ENCODE assay signal across 8 cellular contexts in the genomic region with DNA sequence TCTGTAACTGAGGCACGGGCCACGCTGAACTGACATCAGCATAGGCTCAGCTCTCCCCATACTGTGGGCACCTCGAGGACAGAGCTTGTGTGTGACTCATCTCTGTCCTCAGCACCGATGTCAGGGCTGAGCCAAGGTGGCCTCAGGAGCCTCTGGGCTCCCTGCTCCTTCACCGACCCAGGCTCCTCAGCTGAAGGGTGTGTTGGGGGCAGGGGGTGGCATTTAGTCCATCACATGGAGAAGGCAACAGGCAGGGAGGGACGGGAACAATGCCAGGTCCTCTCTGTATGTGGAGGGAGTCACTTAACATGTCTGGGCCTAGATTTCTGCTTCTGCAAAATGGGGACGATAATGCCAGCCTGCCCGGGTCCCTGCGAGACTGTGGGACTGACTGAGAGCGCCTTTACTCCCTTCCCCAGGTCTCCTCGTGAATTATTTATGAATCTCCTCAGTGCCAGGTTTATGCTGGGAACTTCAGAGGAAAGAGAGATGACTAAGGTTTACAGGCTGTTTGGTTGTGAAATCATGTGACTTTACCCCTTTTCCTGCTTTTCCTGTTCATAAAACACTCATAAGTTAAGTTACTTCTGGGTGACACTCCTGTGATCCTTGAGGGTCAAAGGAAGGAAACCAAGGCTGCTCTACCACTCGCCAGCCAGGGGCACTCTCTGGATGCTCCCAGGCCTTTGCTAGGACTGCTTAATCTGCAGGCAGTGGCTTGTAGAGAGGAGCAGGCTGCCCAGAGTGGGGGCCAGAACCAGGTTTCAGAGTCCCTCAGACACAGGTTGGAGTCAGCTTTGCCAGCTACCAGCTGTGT. TPM values are rescaled to one million over a fixed set of nuclear protein-coding genes. Genes with fewer than 3 reads are reported as not detected.
DNase-seq lines count a peak whose midpoint lies in the region; TF ChIP-seq lines count a peak whose summit lies in the region.

No MANE protein-coding gene starts in this region.

- H3K4me3 ChIP-seq in cardiac fibroblast (replicated peaks in 1 of 2; ENCODE audit: low read depth in 2 of 2, low read length in 2 of 2) (no peak overlapping the region), mucosa of rectum (ENCODE audit: low read length in 2 of 2) (peak overlapping the region; percentile 2 to 20)

- peak; percentile 73 for DNase-seq in AG20443 (ENCODE audit: low spot score)
- peak; percentile 83 to 90 for DNase-seq in cardiac fibroblast (ENCODE audit: low read depth in 2 of 2)
- no peak for DNase-seq in T-helper 2 cell treated with Interferon-gamma antibody and Interleukin-4, amounts not matched to agents 5 μg/mL and 100 μg/mL, for 36 hours (ENCODE audit: low spot score)
- DNase-seq in KBM-7 = no peak
- DNase-seq in osteocyte (ENCODE audit: extremely low spot score, unreplicated experiment) = no peak
- DNase-seq in NCI-H345 (lab: John Stamatoyannopoulos, UW) = no peak

- TF ChIP-seq RAD21 in Ishikawa (IDR thresholded peaks at IDR 0.05; ENCODE audit: low read depth) = no peak

- no peaks in the 10 kb centered on the region for H3K36me3 Mint-ChIP-seq in T-helper 2 cell treated with Interferon-gamma antibody and Interleukin-4, amounts not matched to agents 5 μg/mL and 100 μg/mL, for 36 hours (ENCODE audit: low read depth)
- no peaks in the 10 kb centered on the region for H3K36me3 Mint-ChIP-seq in osteocyte (ENCODE audit: unreplicated experiment)

- peaks cover 14 to 18% of the 10 kb centered on the region in 2 donors for H3K36me3 ChIP-seq in mucosa of rectum (ENCODE audit: control insufficient read depth in 2 of 2, insufficient read depth in 2 of 2, low read length in 2 of 2)

- H3K27ac ChIP-seq in mucosa of rectum (ENCODE audit: low read depth in 2 of 2, low read length in 2 of 2) = peak overlapping the region; percentile 90 to 92

- H3K27me3 ChIP-seq in mucosa of rectum (ENCODE audit: control insufficient read depth in 2 of 2, insufficient read depth in 2 of 2, low read length in 2 of 2) = no peaks in the 10 kb centered on the region

- peaks cover 28 to 30% of the 10 kb centered on the region in 2 donors for H3K4me1 ChIP-seq in mucosa of rectum (ENCODE audit: control insufficient read depth in 2 of 2, insufficient read depth in 2 of 2, low read length in 2 of 2)

- H3K27ac Mint-ChIP-seq in T-helper 2 cell treated with Interferon-gamma antibody and Interleukin-4, amounts not matched to agents 5 μg/mL and 100 μg/mL, for 36 hours = no peak overlapping the region
- H3K27ac Mint-ChIP-seq in osteocyte (ENCODE audit: unreplicated experiment) = no peak overlapping the region

- no peak overlapping the region for H3K4me3 Mint-ChIP-seq in T-helper 2 cell treated with Interferon-gamma antibody and Interleukin-4, amounts not matched to agents 5 μg/mL and 100 μg/mL, for 36 hours
- no peak overlapping the region for H3K4me3 Mint-ChIP-seq in osteocyte (ENCODE audit: unreplicated experiment)

- TF ChIP-seq EP300 in Ishikawa (IDR thresholded peaks at IDR 0.05; ENCODE audit: borderline replicate concordance) = no peak

- H3K27me3 Mint-ChIP-seq in T-helper 2 cell treated with Interferon-gamma antibody and Interleukin-4, amounts not matched to agents 5 μg/mL and 100 μg/mL, for 36 hours (ENCODE audit: low read depth) = no peaks in the 10 kb centered on the region
- H3K27me3 Mint-ChIP-seq in osteocyte (ENCODE audit: unreplicated experiment) = no peaks in the 10 kb centered on the region

- H3K9ac ChIP-seq in mucosa of rectum (ENCODE audit: low read depth in 1 of 2, low read length in 2 of 2) = peak overlapping the region; percentile 38 to 65

- H3K9me3 ChIP-seq in mucosa of rectum (ENCODE audit: control insufficient read depth in 2 of 2, low read length in 2 of 2) = no peaks in the 10 kb centered on the region

- in situ Hi-C loops in KBM-7 (cut with MboI; ENCODE audit: low pct_unique_long_range_greater_than_20kb, low sequenced_read_pairs) = no loop called here

- TF ChIP-seq CTCF in cardiac fibroblast (IDR thresholded peaks at IDR 0.05; ENCODE audit: low read depth, low read length) = no peak
- no peak for TF ChIP-seq CTCF in osteocyte (IDR thresholded peaks at IDR 0.05)

- H3K4me1 Mint-ChIP-seq in T-helper 2 cell treated with Interferon-gamma antibody and Interleukin-4, amounts not matched to agents 5 μg/mL and 100 μg/mL, for 36 hours (ENCODE audit: low read depth) = peaks cover 16% of the 10 kb centered on the region
- H3K4me1 Mint-ChIP-seq in osteocyte (ENCODE audit: unreplicated experiment) = peaks cover 8% of the 10 kb centered on the region

- H3K9me3 Mint-ChIP-seq in T-helper 2 cell treated with Interferon-gamma antibody and Interleukin-4, amounts not matched to agents 5 μg/mL and 100 μg/mL, for 36 hours = no peaks in the 10 kb centered on the region
- H3K9me3 Mint-ChIP-seq in osteocyte (ENCODE audit: unreplicated experiment) = no peaks in the 10 kb centered on the region

TF ChIP-seq in Ishikawa, 13 proteins besides CTCF, POLR2A, EP300 and RAD21:
- TF ChIP-seq YY1 (IDR thresholded peaks at IDR 0.05; ENCODE audit: low read depth) = no peak
- TF ChIP-seq, protein P1, sequence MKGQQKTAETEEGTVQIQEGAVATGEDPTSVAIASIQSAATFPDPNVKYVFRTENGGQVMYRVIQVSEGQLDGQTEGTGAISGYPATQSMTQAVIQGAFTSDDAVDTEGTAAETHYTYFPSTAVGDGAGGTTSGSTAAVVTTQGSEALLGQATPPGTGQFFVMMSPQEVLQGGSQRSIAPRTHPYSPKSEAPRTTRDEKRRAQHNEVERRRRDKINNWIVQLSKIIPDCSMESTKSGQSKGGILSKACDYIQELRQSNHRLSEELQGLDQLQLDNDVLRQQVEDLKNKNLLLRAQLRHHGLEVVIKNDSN (IDR thresholded peaks at IDR 0.05) = 0 out of 2 replicates have a peak, but pooled peaks have one; percentile 15

RNA-seq across cellular contexts. Expression of a gene that starts 16.2 kb away (rescaled TPM):
- 0.73 and 1.3 TPM in 2 replicates for total RNA-seq in osteocyte

Comparison
In these comparisons a context has a peak if more than half of its experiments do, and no peak if none do; other contexts are left out.
1. DNase-seq: peak in AG20443 (single experiment) and cardiac fibroblast (2 of 2); none in T-helper 2 cell treated with Interferon-gamma antibody and Interleukin-4, amounts not matched to agents 5 μg/mL and 100 μg/mL, for 36 hours (single experiment), KBM-7 (single experiment), osteocyte (single experiment) and NCI-H345 (single experiment).
2. H3K4me3 ChIP-seq: peak in mucosa of rectum (2 of 2); none in cardiac fibroblast (0 of 2).